ENCODE assay signal across 7 cellular contexts in genomic region chr1:54298284-54299033, GRCh38.
DNase-seq lines count a peak whose midpoint lies in the region; ATAC-seq and TF ChIP-seq lines count a peak whose summit lies in the region.

No MANE protein-coding gene starts in this region.

- H3K4me3 ChIP-seq in LNCaP clone FGC (ENCODE audit: low read depth, low read length): peak overlapping the region; percentile 7; the same call in 1 of the 2 replicates
- H3K4me3 ChIP-seq in adrenal gland: no peak overlapping the region
- H3K4me3 ChIP-seq in stomach smooth muscle (ENCODE audit: low read length in 2 of 2): no peak overlapping the region

- H3K36me3 ChIP-seq in adrenal gland (replicated peaks in 1 of 2) (no peaks in the 10 kb centered on the region), stomach smooth muscle (ENCODE audit: control insufficient read depth in 2 of 2, insufficient read depth in 2 of 2, low read length in 2 of 2) (no peaks in the 10 kb centered on the region)

- TF ChIP-seq CTCF in LNCaP clone FGC (IDR thresholded peaks at IDR 0.05; ENCODE audit: control insufficient read depth, extremely low read depth, insufficient read depth): no peak
- no peak for TF ChIP-seq CTCF in adrenal gland (IDR thresholded peaks at IDR 0.05)

- H3K9ac ChIP-seq in stomach smooth muscle (ENCODE audit: low read length in 2 of 2): peak overlapping the region in 1 of 2 donors; percentile 60

- no peak for ATAC-seq in HG03025 (IDR thresholded peaks at IDR 0.05; ENCODE audit: low FRiP score, unreplicated experiment)

- no peak for TF ChIP-seq POLR2A in adrenal gland (IDR thresholded peaks at IDR 0.05)

- intact Hi-C loops in adrenal gland (cut with DNase I): no loop called here

- peaks cover 11 to 54% of the 10 kb centered on the region in 2 donors for H3K4me1 ChIP-seq in adrenal gland (replicated peaks in 1 of 2)
- H3K4me1 ChIP-seq in stomach smooth muscle (ENCODE audit: control insufficient read depth, insufficient read depth, low read length): peaks cover 76% of the 10 kb centered on the region

- 40 to 59% (median 44%) methylated on average over 18 to 20 of the region's 20 CpGs for WGBS in adrenal gland, 4 donors

- H3K9me3 ChIP-seq in adrenal gland (replicated peaks in 1 of 3) (no peaks in the 10 kb centered on the region), stomach smooth muscle (ENCODE audit: control insufficient read depth in 2 of 2, low read length in 2 of 2) (no peaks in the 10 kb centered on the region)

- H3K27me3 ChIP-seq in adrenal gland (no peaks in the 10 kb centered on the region), layer of hippocampus (ENCODE audit: control insufficient read depth, insufficient read depth, low read length) (no peaks in the 10 kb centered on the region), stomach smooth muscle (ENCODE audit: control insufficient read depth in 1 of 2, insufficient read depth in 2 of 2, low read length in 2 of 2) (no peaks in the 10 kb centered on the region)

- H3K27ac ChIP-seq in adrenal gland (peak overlapping the region in 3 of 5 donors; percentile 41 to 78 (median 75)), layer of hippocampus (ENCODE audit: low read depth, low read length) (peak overlapping the region; percentile 92), stomach smooth muscle (ENCODE audit: low read length) (peak overlapping the region; percentile 85)

- no peak for DNase-seq in LNCaP clone FGC (ENCODE audit: low read depth)
- peak in 1 of 7 donors; percentile 45 for DNase-seq in adrenal gland
- DNase-seq in NCI-H774 (lab: John Stamatoyannopoulos, UW): no peak
- DNase-seq in DMS 273 treated with DMSO at 0.1 percent for 48 hours (lab: John Stamatoyannopoulos, UW): no peak
